ENCODE assay signal across 31 cellular contexts in genomic region chr15:68319997-68320396, GRCh38.
"Had no signal": no experiment of that assay in that cellular context is flagged by ENCODE, and none has a peak within 500 bp of the region (broad histone marks: within the 10 kb centered on the region; RNA-seq: fewer than 3 reads in every experiment).

No MANE protein-coding gene starts in this region.

- H3K4me3 ChIP-seq: MG63 had no signal

- H3K9me3 ChIP-seq: MG63 had no signal

- H3K27ac ChIP-seq: WERI-Rb-1 had no signal

- H3K36me3 Mint-ChIP-seq: activated naive CD4-positive, alpha-beta T cell treated with anti-CD3 and anti-CD28 coated beads, Interleukin-2, amount 50 U/mL, for 24 hours; activated naive CD8-positive, alpha-beta T cell treated with anti-CD3 and anti-CD28 coated beads, Interleukin-2, amount 10 ng/mL, durations not matched to agents 7 days and 5 days; brain had no signal

- H3K36me3 ChIP-seq: WERI-Rb-1 had no signal

- H3K9me3 Mint-ChIP-seq: activated CD4-positive, alpha-beta T cell treated with anti-CD3 and anti-CD28 coated beads, Interleukin-2, amount 10 ng/mL, durations not matched to agents 24 days and 14 days; activated naive CD4-positive, alpha-beta T cell treated with anti-CD3 and anti-CD28 coated beads, Interleukin-2, amount 50 U/mL, for 24 hours; activated naive CD8-positive, alpha-beta T cell treated with anti-CD3 and anti-CD28 coated beads, Interleukin-2, amount 10 ng/mL, durations not matched to agents 7 days and 5 days; activated T-cell treated with anti-CD3 and anti-CD28 coated beads, Interleukin-2, amount 50 U/mL, for 24 hours; activated T-helper 2 cell treated with anti-CD3 and anti-CD28 coated beads, Interferon-gamma antibody, Interleukin-2, Interleukin-4, amounts not matched to agents 10 μg/mL and 5 μg/mL and 100 μg/mL, durations not matched to agents 14 hours and 24 hours and 36 hours had no signal

- ATAC-seq: activated CD8-positive, alpha-beta T cell treated with anti-CD3 and anti-CD28 coated beads, Interleukin-2, amount 10 ng/mL, durations not matched to agents 7 days and 5 days; Panc1 had no signal

- DNase-seq: activated CD4-positive, alpha-beta T cell treated with anti-CD3 and anti-CD28 coated beads for 1 hour; activated CD4-positive, alpha-beta T cell treated with anti-CD3 and anti-CD28 coated beads, Interleukin-2, amount 10 ng/mL, durations not matched to agents 24 days and 14 days; activated CD4-positive, alpha-beta T cell treated with anti-CD3 and anti-CD28 coated beads, Interleukin-2, amount 50 U/mL, for 48 hours; activated CD4-positive, CD25-positive, alpha-beta regulatory T cell; activated CD8-positive, alpha-beta T cell treated with anti-CD3 and anti-CD28 coated beads, Interleukin-2, amount 10 ng/mL, durations not matched to agents 7 days and 5 days; activated gamma-delta T cell; activated naive CD4-positive, alpha-beta T cell treated with Interleukin-2 at 50 U/mL for 16 hours; activated naive CD8-positive, alpha-beta T cell treated with anti-CD3 and anti-CD28 coated beads, Interleukin-2, amount 10 ng/mL, durations not matched to agents 7 days and 5 days; activated T-cell treated with anti-CD3 and anti-CD28 coated beads, Interleukin-2, amount 50 U/mL, for 24 hours; amygdala; caudate nucleus; Kasumi-1; KG1; MG63; NCI-H1048; NCI-H1105 treated with DMSO at 0.1 percent for 48 hours; NCI-H1436; NCI-H1694; NCI-H1930; NCI-H2081 treated with DMSO at 0.1 percent for 48 hours; NCI-H345; NCI-H524 treated with DMSO at 0.1 percent for 48 hours; Right ventricle myocardium superior; SW 1271; T-helper 1 cell; T1000; WERI-Rb-1 had no signal

- H3K27me3 Mint-ChIP-seq: activated naive CD4-positive, alpha-beta T cell treated with anti-CD3 and anti-CD28 coated beads, Interleukin-2, amount 50 U/mL, for 24 hours; activated naive CD8-positive, alpha-beta T cell treated with anti-CD3 and anti-CD28 coated beads, Interleukin-2, amount 10 ng/mL, durations not matched to agents 7 days and 5 days; activated T-cell treated with anti-CD3 and anti-CD28 coated beads, Interleukin-2, amount 50 U/mL, for 24 hours had no signal

- H3K27me3 ChIP-seq: MG63 had no signal

- H3K4me1 Mint-ChIP-seq: activated CD4-positive, alpha-beta T cell treated with anti-CD3 and anti-CD28 coated beads, Interleukin-2, amount 10 ng/mL, durations not matched to agents 24 days and 14 days; activated naive CD4-positive, alpha-beta T cell treated with anti-CD3 and anti-CD28 coated beads, Interleukin-2, amount 50 U/mL, for 24 hours had no signal

- H3K4me3 Mint-ChIP-seq: activated CD4-positive, alpha-beta T cell treated with anti-CD3 and anti-CD28 coated beads, Interleukin-2, amount 10 ng/mL, durations not matched to agents 24 days and 14 days; activated CD8-positive, alpha-beta T cell treated with anti-CD3 and anti-CD28 coated beads, Interleukin-2, amount 10 ng/mL, durations not matched to agents 7 days and 5 days; activated naive CD4-positive, alpha-beta T cell treated with anti-CD3 and anti-CD28 coated beads, Interleukin-2, amount 50 U/mL, for 24 hours; activated naive CD8-positive, alpha-beta T cell treated with anti-CD3 and anti-CD28 coated beads, Interleukin-2, amount 10 ng/mL, durations not matched to agents 7 days and 5 days; activated T-cell treated with anti-CD3 and anti-CD28 coated beads, Interleukin-2, amount 50 U/mL, for 24 hours; brain had no signal

- H3K27ac Mint-ChIP-seq: activated CD4-positive, alpha-beta T cell treated with anti-CD3 and anti-CD28 coated beads, Interleukin-2, amount 10 ng/mL, durations not matched to agents 24 days and 14 days; activated CD8-positive, alpha-beta T cell treated with anti-CD3 and anti-CD28 coated beads, Interleukin-2, amount 10 ng/mL, durations not matched to agents 7 days and 5 days; activated naive CD4-positive, alpha-beta T cell treated with anti-CD3 and anti-CD28 coated beads, Interleukin-2, amount 50 U/mL, for 24 hours; activated T-cell treated with anti-CD3 and anti-CD28 coated beads, Interleukin-2, amount 50 U/mL, for 24 hours; activated T-helper 2 cell treated with anti-CD3 and anti-CD28 coated beads, Interferon-gamma antibody, Interleukin-2, Interleukin-4, amounts not matched to agents 10 μg/mL and 5 μg/mL and 100 μg/mL, durations not matched to agents 14 hours and 24 hours and 36 hours; brain had no signal
